Comparison of ENCODE assay signal across 8 cellular contexts in the genomic region with DNA sequence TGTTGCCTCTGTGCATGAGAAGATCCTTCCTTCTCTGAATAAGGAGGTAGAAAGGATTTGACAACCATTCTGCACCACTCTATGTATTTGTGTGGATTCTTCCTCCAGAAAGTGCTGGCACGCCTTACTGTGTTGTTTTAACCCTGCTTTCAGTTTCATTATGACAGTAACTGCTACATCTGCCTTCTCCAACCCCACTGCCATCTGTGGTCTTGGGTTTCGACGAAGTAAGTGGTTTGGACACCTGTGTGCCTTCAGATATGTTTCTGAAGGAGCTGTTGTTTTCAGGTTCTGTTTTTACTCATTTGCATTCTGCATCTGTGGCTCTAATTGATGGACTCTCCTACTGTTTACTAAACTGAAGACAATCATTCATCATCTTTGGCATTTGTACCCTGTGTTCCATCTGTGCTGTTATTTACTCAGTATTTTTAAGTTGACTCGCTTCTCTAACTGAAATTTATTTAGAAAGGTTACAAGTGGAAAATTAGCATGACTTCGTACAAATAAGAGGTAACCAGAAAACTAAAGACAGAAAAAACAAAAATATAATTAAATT. TPM values are rescaled to one million over a fixed set of nuclear protein-coding genes. Genes with fewer than 3 reads are reported as not detected.
DNase-seq lines count a peak whose midpoint lies in the region; ATAC-seq and TF ChIP-seq lines count a peak whose summit lies in the region.

No MANE protein-coding gene starts in this region.

- peak overlapping the region in 2 of 10 experiments; percentile 0 to 10; a peak in 1 of 20 replicates for H3K4me3 ChIP-seq in BLaER1 treated with 17β-estradiol and CSF1 and Interleukin-3, amounts not matched to agents 10 nM and 100 nM
- H3K4me3 ChIP-seq in OCI-LY7 (ENCODE audit: low read depth, low read length, poor library complexity, severe bottlenecking) (peak overlapping the region; percentile 68), choroid plexus epithelial cell (ENCODE audit: low read depth, low read length) (no peak overlapping the region), thyroid gland (replicated peaks in 1 of 3) (peak overlapping the region in 2 of 3 donors; percentile 10 to 65)

- peak overlapping the region in 5 of 11 experiments; percentile 27 to 70 (median 57); a peak in 9 of 22 replicates for H3K9ac ChIP-seq in BLaER1 treated with 17β-estradiol and CSF1 and Interleukin-3, amounts not matched to agents 10 nM and 100 nM

- no peaks in the 10 kb centered on the region for H4K20me1 ChIP-seq in BLaER1 treated with 17β-estradiol and CSF1 and Interleukin-3, amounts not matched to agents 10 nM and 100 nM
- no peaks in the 10 kb centered on the region for H4K20me1 ChIP-seq in OCI-LY7 (ENCODE audit: insufficient read depth, low read length)

- no peaks in the 10 kb centered on the region for H3K27me3 ChIP-seq in BLaER1 treated with 17β-estradiol and CSF1 and Interleukin-3, amounts not matched to agents 10 nM and 100 nM
- no peaks in the 10 kb centered on the region for H3K27me3 ChIP-seq in thyroid gland

- intact Hi-C loops in OCI-LY7 (cut with micrococcal nuclease; ENCODE audit: unreplicated experiment), result loop anchor here (1.0 to 2.0 kb wide), 4 partner anchors 19 to 512 kb away; no protein-coding TSS in a partner anchor
- intact Hi-C loops in thyroid gland (cut with DNase I), result loop anchor here (5.0 kb wide), 1 partner anchor 208 kb away; no protein-coding TSS in a partner anchor

- 33 to 34% methylated on average over 5 of the region's 5 CpGs for WGBS in thyroid gland, 2 donors

- H3K36me3 ChIP-seq in BLaER1 treated with 17β-estradiol and CSF1 and Interleukin-3, amounts not matched to agents 10 nM and 100 nM, result no peaks in the 10 kb centered on the region
- H3K36me3 ChIP-seq in OCI-LY7 (ENCODE audit: insufficient read depth, low read length), result no peaks in the 10 kb centered on the region; the same call in 1 of the 2 replicates
- no peaks in the 10 kb centered on the region for H3K36me3 ChIP-seq in thyroid gland

- H2AFZ ChIP-seq in OCI-LY7 (ENCODE audit: low read length), result peak overlapping the region; percentile 57; the same call in 1 of the 2 replicates

- H3K79me2 ChIP-seq in OCI-LY7 (ENCODE audit: insufficient read depth, low read depth, low read length), result peaks cover 24% of the 10 kb centered on the region; the same call in 1 of the 2 replicates

- ATAC-seq in GM19035 (IDR thresholded peaks at IDR 0.05; ENCODE audit: unreplicated experiment) (peak; percentile 98), HG03135 (IDR thresholded peaks at IDR 0.05; ENCODE audit: unreplicated experiment) (peak; percentile 98)

- DNase-seq in OCI-LY7 (ENCODE audit: low spot score) (peak; percentile 99), choroid plexus epithelial cell (ENCODE audit: low read depth) (peak; percentile 1), thyroid gland (peak; percentile 55 to 63), epidermal melanocyte (ENCODE audit: insufficient read length, low spot score) (no peak), NCI-H2227 (lab: John Stamatoyannopoulos, UW; ENCODE audit: unreplicated experiment) (no peak)

- peak overlapping the region; percentile 43 to 99 (median 68) for H3K4me2 ChIP-seq in BLaER1 treated with 17β-estradiol and CSF1 and Interleukin-3, amounts not matched to agents 10 nM and 100 nM
- H3K4me2 ChIP-seq in OCI-LY7 (ENCODE audit: low read length), result peak overlapping the region; percentile 85

- H3K4me1 ChIP-seq in BLaER1 treated with 17β-estradiol and CSF1 and Interleukin-3, amounts not matched to agents 10 nM and 100 nM, result peaks cover 23 to 61% (median 48%) of the 10 kb centered on the region in 10 experiments
- H3K4me1 ChIP-seq in OCI-LY7 (ENCODE audit: insufficient read depth, low read length, poor library complexity, severe bottlenecking), result peaks cover 73% of the 10 kb centered on the region
- H3K4me1 ChIP-seq in thyroid gland, result peaks cover 21 to 31% of the 10 kb centered on the region in 2 donors

- TF ChIP-seq CTCF in OCI-LY7 (conservative IDR thresholded peaks at IDR 0.05; ENCODE audit: low read length), result no peak
- no peak for TF ChIP-seq CTCF in choroid plexus epithelial cell (conservative IDR thresholded peaks at IDR 0.05; ENCODE audit: low read depth, low read length)
- no peak for TF ChIP-seq CTCF in thyroid gland (IDR thresholded peaks at IDR 0.05)

- peak in 1 of 2 donors; percentile 40 for TF ChIP-seq POLR2A in thyroid gland (IDR thresholded peaks at IDR 0.05)

- no TSS peak for BruUV-seq in OCI-LY7 (replicated peaks; lab: Mats Ljungman, UMichigan)

- no peaks in the 10 kb centered on the region for H3K9me3 ChIP-seq in BLaER1 treated with 17β-estradiol and CSF1 and Interleukin-3, amounts not matched to agents 10 nM and 100 nM (replicated peaks in 1 of 11)
- H3K9me3 ChIP-seq in OCI-LY7 (ENCODE audit: low read length), result peaks cover 3% of the 10 kb centered on the region; the same call in 1 of the 2 replicates
- no peaks in the 10 kb centered on the region for H3K9me3 ChIP-seq in thyroid gland

- H3K27ac ChIP-seq in BLaER1 treated with 17β-estradiol and CSF1 and Interleukin-3, amounts not matched to agents 10 nM and 100 nM, result peak overlapping the region in 8 of 11 experiments; percentile 24 to 83 (median 66); a peak in 16 of 22 replicates
- H3K27ac ChIP-seq in OCI-LY7 (ENCODE audit: low read depth, low read length, poor library complexity, severe bottlenecking) (peak overlapping the region; percentile 98), thyroid gland (peak overlapping the region; percentile 93 to 95 (median 94))

- H3K9me2 ChIP-seq in OCI-LY7 (ENCODE audit: insufficient read depth, low read length), result no peaks in the 10 kb centered on the region

- CTCF ChIA-PET in OCI-LY7 (lab: Charles Lee; ENCODE audit: unreplicated experiment), result interaction anchor here (0.8 to 2.3 kb wide), 4 partner anchors 16 to 28 kb away, joined by 4 to 10 read pairs (median 6); no protein-coding TSS in a partner anchor

- POLR2A ChIA-PET in OCI-LY7 (lab: Charles Lee), result interaction anchor here (0.5 to 8.4 kb wide), 8 partner anchors 8 to 512 kb away, joined by 3 to 267 read pairs (median 16); a partner anchor contains a TSS

RNA-seq across cellular contexts. Expression of a gene that starts 4.1 kb away (rescaled TPM):
- total RNA-seq in OCI-LY7 (2014; rRNA removed; shearing (Covaris generic)), result 33.4 and 40.0 TPM in 2 replicates
- total RNA-seq in OCI-LY7 (2022) (3.8 and 4.9 TPM in 2 replicates), thyroid gland (100 to 1,000 TPM; 551 to 711 (median 608) TPM)

RNA-seq across cellular contexts. Expression of a gene that starts 18.0 kb away (rescaled TPM):
- total RNA-seq in OCI-LY7 (2014; rRNA removed; shearing (Covaris generic)), result 71.9 and 76.9 TPM in 2 replicates
- total RNA-seq in OCI-LY7 (2022) (125 and 137 TPM in 2 replicates), thyroid gland (10 to 100 TPM; 13.9 to 18.1 (median 16.0) TPM)

Comparison
In these comparisons a context has a peak if more than half of its experiments do, and no peak if none do; other contexts are left out.
1. DNase-seq: peak in OCI-LY7 (single experiment), choroid plexus epithelial cell (single experiment) and thyroid gland (2 of 2); none in epidermal melanocyte (single experiment) and NCI-H2227 (single experiment).
2. RNA of a gene that starts 4.1 kb away (total RNA-seq): 551 to 711 TPM in thyroid gland; 3.8 to 40.0 TPM in OCI-LY7; every median in the first group is over 10 times any median in the second.
3. Peak in every context shown above with its lines, with median percentiles within 50 percentile points of each other: H3K27ac ChIP-seq.